Comparison of ENCODE assay signal across 15 cellular contexts in genomic region chr6:90167514-90168379, GRCh38.
DNase-seq lines count a peak whose midpoint lies in the region; ATAC-seq and TF ChIP-seq lines count a peak whose summit lies in the region.
"Had no signal": no experiment of that assay in that cellular context is flagged by ENCODE, and none has a peak within 500 bp of the region (broad histone marks: within the 10 kb centered on the region; RNA-seq: fewer than 3 reads in every experiment).

No MANE protein-coding gene starts in this region.

- H3K4me1 Mint-ChIP-seq in stimulated activated naive CD8-positive, alpha-beta T cell treated with anti-CD3 and anti-CD28 coated beads, Interleukin-15, Interleukin-2, amounts not matched to agents 100 ng/mL and 50 ng/mL, for 24 hours (ENCODE audit: low read depth), result peaks cover 79% of the 10 kb centered on the region
- peaks cover 64% of the 10 kb centered on the region for H3K4me1 Mint-ChIP-seq in activated naive CD8-positive, alpha-beta T cell treated with anti-CD3 and anti-CD28 coated beads for 36 hours

- no peak for DNase-seq in stimulated activated naive CD8-positive, alpha-beta T cell treated with anti-CD3 and anti-CD28 coated beads, Interleukin-15, Interleukin-2, amounts not matched to agents 100 U/mL and 50 U/mL, for 24 hours
- no peak for DNase-seq in activated naive CD8-positive, alpha-beta T cell treated with anti-CD3 and anti-CD28 coated beads for 36 hours
- peak; percentile 13 for DNase-seq in iris pigment epithelial cell (ENCODE audit: low read depth)
- DNase-seq in uterus, result no peak
- no peak for DNase-seq in GM23248
- DNase-seq in cerebellar cortex (ENCODE audit: low spot score), result no peak
- DNase-seq: ACHN; CD4-positive, CD25-positive, alpha-beta regulatory T cell; KBM-7; NCI-H1436; NCI-H2029 treated with DMSO at 0.1 percent for 48 hours; NCI-H510A; NCI-H82 had no signal

- no peak overlapping the region for H3K9ac ChIP-seq in GM23248

- in situ Hi-C loops in GM23248 (cut with MboI), result no loop called here

- H3K27me3 Mint-ChIP-seq in stimulated activated naive CD8-positive, alpha-beta T cell treated with anti-CD3 and anti-CD28 coated beads, Interleukin-15, Interleukin-2, amounts not matched to agents 100 ng/mL and 50 ng/mL, for 24 hours, result no peaks in the 10 kb centered on the region
- no peaks in the 10 kb centered on the region for H3K27me3 Mint-ChIP-seq in activated naive CD8-positive, alpha-beta T cell treated with anti-CD3 and anti-CD28 coated beads for 36 hours

- H3K79me2 ChIP-seq in GM23248 (ENCODE audit: insufficient read depth), result no peaks in the 10 kb centered on the region

- no peaks in the 10 kb centered on the region for H3K9me3 ChIP-seq in uterus
- no peaks in the 10 kb centered on the region for H3K9me3 ChIP-seq in GM23248 (ENCODE audit: low read depth)

- intact Hi-C loops in uterus (cut with DNase I; ENCODE audit: low total_unique reads), result no loop called here

- ATAC-seq in stimulated activated naive CD8-positive, alpha-beta T cell treated with anti-CD3 and anti-CD28 coated beads, Interleukin-15, Interleukin-2, amounts not matched to agents 100 U/mL and 50 U/mL, for 24 hours, result no peak
- ATAC-seq in GM21723 (IDR thresholded peaks at IDR 0.05; ENCODE audit: unreplicated experiment), result no peak

- TF ChIP-seq POLR2A in uterus (IDR thresholded peaks at IDR 0.05), result no peak

- H3K27ac Mint-ChIP-seq in stimulated activated naive CD8-positive, alpha-beta T cell treated with anti-CD3 and anti-CD28 coated beads, Interleukin-15, Interleukin-2, amounts not matched to agents 100 ng/mL and 50 ng/mL, for 24 hours, result peak overlapping the region; percentile 49
- peak overlapping the region; percentile 43 for H3K27ac Mint-ChIP-seq in activated naive CD8-positive, alpha-beta T cell treated with anti-CD3 and anti-CD28 coated beads for 36 hours
- H3K27ac Mint-ChIP-seq: CD4-positive, CD25-positive, alpha-beta regulatory T cell had no signal

- H3K4me2 ChIP-seq in GM23248 (ENCODE audit: unreplicated experiment), result no peak overlapping the region

- TF ChIP-seq CTCF in uterus (IDR thresholded peaks at IDR 0.05), result no peak

- H3K27me3 ChIP-seq in uterus (no peaks in the 10 kb centered on the region), GM23248 (replicated peaks; ENCODE audit: insufficient read depth) (peaks cover 4% of the 10 kb centered on the region; the same call in 1 of the 2 replicates)

- no peaks in the 10 kb centered on the region for H4K20me1 ChIP-seq in GM23248 (ENCODE audit: insufficient read depth)

- no peaks in the 10 kb centered on the region for H3K36me3 ChIP-seq in uterus
- H3K36me3 ChIP-seq in GM23248 (ENCODE audit: low read depth), result no peaks in the 10 kb centered on the region

- no peak overlapping the region for H2AFZ ChIP-seq in GM23248

- H3F3A ChIP-seq in GM23248 (ENCODE audit: insufficient read depth), result no peaks in the 10 kb centered on the region

- no peak overlapping the region for H3K4me3 Mint-ChIP-seq in stimulated activated naive CD8-positive, alpha-beta T cell treated with anti-CD3 and anti-CD28 coated beads, Interleukin-15, Interleukin-2, amounts not matched to agents 100 ng/mL and 50 ng/mL, for 24 hours
- H3K4me3 Mint-ChIP-seq in activated naive CD8-positive, alpha-beta T cell treated with anti-CD3 and anti-CD28 coated beads for 36 hours, result no peak overlapping the region
- H3K4me3 Mint-ChIP-seq: CD4-positive, CD25-positive, alpha-beta regulatory T cell had no signal

- 88 to 95% methylated on average over 4 of the region's 4 CpGs for whole genome bisulfite sequencing in GM23248 (ENCODE audit: low coverage in 1 of 2, low lambda C conversion rate in 2 of 2, missing lambda C conversion rate in 2 of 2), 2 experiments

- H3K4me3 ChIP-seq in uterus, result no peak overlapping the region
- no peak overlapping the region for H3K4me3 ChIP-seq in GM23248

- H3K4me1 ChIP-seq in uterus (peaks cover 5% of the 10 kb centered on the region in 2 donors), GM23248 (ENCODE audit: insufficient read depth) (peaks cover 7% of the 10 kb centered on the region; the same call in 1 of the 2 replicates)

- H3K9me2 ChIP-seq in GM23248 (ENCODE audit: insufficient read depth), result no peaks in the 10 kb centered on the region

- H3K27ac ChIP-seq in uterus (peak overlapping the region; percentile 51 to 67), GM23248 (no peak overlapping the region)

- H3K36me3 Mint-ChIP-seq in stimulated activated naive CD8-positive, alpha-beta T cell treated with anti-CD3 and anti-CD28 coated beads, Interleukin-15, Interleukin-2, amounts not matched to agents 100 ng/mL and 50 ng/mL, for 24 hours (ENCODE audit: low read depth), result peaks cover 64% of the 10 kb centered on the region
- peaks cover 81% of the 10 kb centered on the region for H3K36me3 Mint-ChIP-seq in activated naive CD8-positive, alpha-beta T cell treated with anti-CD3 and anti-CD28 coated beads for 36 hours
- H3K36me3 Mint-ChIP-seq: CD4-positive, CD25-positive, alpha-beta regulatory T cell had no signal

- H3K9me3 Mint-ChIP-seq in stimulated activated naive CD8-positive, alpha-beta T cell treated with anti-CD3 and anti-CD28 coated beads, Interleukin-15, Interleukin-2, amounts not matched to agents 100 ng/mL and 50 ng/mL, for 24 hours, result no peaks in the 10 kb centered on the region
- peaks cover 14% of the 10 kb centered on the region for H3K9me3 Mint-ChIP-seq in activated naive CD8-positive, alpha-beta T cell treated with anti-CD3 and anti-CD28 coated beads for 36 hours
